1 cellular context compared by ENCODE assay signal in genomic region chr4:40515398-40516293, GRCh38.
TF ChIP-seq lines count a peak whose summit lies in the region.

No MANE protein-coding gene starts in this region.

TF ChIP-seq in GM12878, 131 proteins besides CTCF, POLR2A, EP300 and RAD21 (continued from another document and continues in another):
- TF ChIP-seq E2F8 (IDR thresholded peaks at IDR 0.05; ENCODE audit: low read depth, partially characterized antibody), result no peak
- TF ChIP-seq NR2C1 (IDR thresholded peaks at IDR 0.05), result no peak
- TF ChIP-seq DPF2 (IDR thresholded peaks at IDR 0.05), result 0 out of 2 replicates have a peak, but pooled peaks have one; percentile 45
- TF ChIP-seq CEBPB (IDR thresholded peaks at IDR 0.05; ENCODE audit: borderline replicate concordance in 1 of 2, low read depth in 2 of 2, low read length in 2 of 2), result no peak
- TF ChIP-seq USF1 (IDR thresholded peaks at IDR 0.05; ENCODE audit: borderline replicate concordance, extremely low read length, insufficient read depth, low read depth, low read length), result no peak
- TF ChIP-seq STAT3 (IDR thresholded peaks at IDR 0.05; ENCODE audit: low read depth, low read length), result no peak
- peak; percentile 87; the same call in 1 of the 2 replicates for TF ChIP-seq KDM1A (IDR thresholded peaks at IDR 0.05; ENCODE audit: borderline replicate concordance)
- TF ChIP-seq SREBF2 (IDR thresholded peaks at IDR 0.05; ENCODE audit: low read length), result no peak
- peak; percentile 98 for TF ChIP-seq MEF2B (IDR thresholded peaks at IDR 0.05; ENCODE audit: partially characterized antibody, poor library complexity, severe bottlenecking)
- TF ChIP-seq EZH2 (IDR thresholded peaks at IDR 0.05; ENCODE audit: borderline replicate concordance, control insufficient read depth, low read depth, low read length), result no peak
- no peak for TF ChIP-seq CBX3 (IDR thresholded peaks at IDR 0.05; ENCODE audit: borderline replicate concordance, low read depth)
- TF ChIP-seq ZNF622 (IDR thresholded peaks at IDR 0.05), result no peak
- no peak for TF ChIP-seq GATAD2B (conservative IDR thresholded peaks at IDR 0.05; ENCODE audit: low read depth)
- no peak for TF ChIP-seq TCF3 (IDR thresholded peaks at IDR 0.05; ENCODE audit: borderline replicate concordance, insufficient read depth, low read depth, low read length)
- no peak for TF ChIP-seq ATF3 (IDR thresholded peaks at IDR 0.05; ENCODE audit: borderline replicate concordance, extremely low read depth, low read depth, low read length)
- no peak for TF ChIP-seq HSF1 (IDR thresholded peaks at IDR 0.05; ENCODE audit: low read depth, low read length)
- TF ChIP-seq WRNIP1 (IDR thresholded peaks at IDR 0.05; ENCODE audit: borderline replicate concordance, low read depth, low read length), result no peak
- no peak for TF ChIP-seq NFYA (IDR thresholded peaks at IDR 0.05; ENCODE audit: borderline replicate concordance, low read depth, low read length)
- TF ChIP-seq ZNF207 (IDR thresholded peaks at IDR 0.05; ENCODE audit: borderline replicate concordance), result no peak
- TF ChIP-seq MTA2 (IDR thresholded peaks at IDR 0.05; ENCODE audit: low read depth), result peak; percentile 46; the same call in 1 of the 2 replicates
- no peak for TF ChIP-seq RELA (IDR thresholded peaks at IDR 0.05; ENCODE audit: borderline replicate concordance, partially characterized antibody)
- no peak for TF ChIP-seq SMAD5 (IDR thresholded peaks at IDR 0.05; ENCODE audit: low read depth)
- TF ChIP-seq SIN3A (IDR thresholded peaks at IDR 0.05; ENCODE audit: low read depth, low read length), result no peak
- TF ChIP-seq PRDM15 (CRISPR knock-in tag; IDR thresholded peaks at IDR 0.05), result no peak
- no peak for TF ChIP-seq ZBTB11 (CRISPR knock-in tag; IDR thresholded peaks at IDR 0.05)
- peak; percentile 80 for TF ChIP-seq NR2F1 (conservative IDR thresholded peaks at IDR 0.05)
- TF ChIP-seq RAD51 (IDR thresholded peaks at IDR 0.05), result peak; percentile 69
- no peak for TF ChIP-seq BRCA1 (IDR thresholded peaks at IDR 0.05; ENCODE audit: low read depth, low read length)
- TF ChIP-seq ESRRA (IDR thresholded peaks at IDR 0.05; ENCODE audit: low read length), result peak; percentile 56; the same call in 1 of the 2 replicates
- no peak for TF ChIP-seq FOS (IDR thresholded peaks at IDR 0.05; ENCODE audit: borderline replicate concordance, extremely low read depth, insufficient read length)
- no peak for TF ChIP-seq SREBF1 (IDR thresholded peaks at IDR 0.05; ENCODE audit: low read length)
- TF ChIP-seq TAF1 (IDR thresholded peaks at IDR 0.05; ENCODE audit: borderline replicate concordance, low read depth, low read length), result no peak
- TF ChIP-seq KLF5 (IDR thresholded peaks at IDR 0.05; ENCODE audit: partially characterized antibody), result no peak
- TF ChIP-seq SKIL (IDR thresholded peaks at IDR 0.05; ENCODE audit: low read depth, poor library complexity, severe bottlenecking), result peak; percentile 60
- no peak for TF ChIP-seq NRF1 (conservative IDR thresholded peaks at IDR 0.05; ENCODE audit: low read depth, low read length)
- no peak for TF ChIP-seq NR2C2 (IDR thresholded peaks at IDR 0.05; ENCODE audit: borderline replicate concordance, control insufficient read depth, insufficient read length, low read depth)
- TF ChIP-seq ZBTB4 (CRISPR knock-in tag; IDR thresholded peaks at IDR 0.05), result no peak
- no peak for TF ChIP-seq JUND (IDR thresholded peaks at IDR 0.05; ENCODE audit: low read depth, low read length)
- 0 out of 2 replicates have a peak, but pooled peaks have one; percentile 39 for TF ChIP-seq MLLT1 (IDR thresholded peaks at IDR 0.05)
- no peak for TF ChIP-seq HCFC1 (IDR thresholded peaks at IDR 0.05; ENCODE audit: low read length)
- no peak for TF ChIP-seq HDAC2 (IDR thresholded peaks at IDR 0.05)
- no peak for TF ChIP-seq SIX5 (IDR thresholded peaks at IDR 0.05; ENCODE audit: low read depth, low read length, severe bottlenecking)
- TF ChIP-seq IKZF2 (IDR thresholded peaks at IDR 0.05), result peak; percentile 58 to 65; a peak in 3 of 4 replicates
- no peak for TF ChIP-seq POLR2AphosphoS2 (IDR thresholded peaks at IDR 0.05; ENCODE audit: low read depth, low read length)
